In the genomic region with DNA sequence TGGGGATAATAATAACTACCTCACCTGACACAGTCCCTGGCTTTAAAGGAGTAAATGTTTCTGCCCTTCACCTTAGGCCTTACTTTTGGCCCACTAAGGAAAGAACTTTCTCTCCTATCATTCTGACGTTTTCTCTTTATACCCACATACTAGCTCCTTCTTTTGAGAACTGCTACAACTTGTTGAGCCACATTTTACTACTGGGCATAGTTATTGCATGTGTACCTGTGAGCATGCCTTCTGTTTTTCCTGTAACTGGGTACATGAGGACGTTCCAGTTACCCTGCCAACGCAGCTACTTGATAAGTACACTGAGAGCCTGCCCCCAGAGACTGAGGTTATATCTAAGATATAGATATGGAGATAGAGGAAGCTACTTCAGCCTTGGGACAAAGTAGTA, we compare ENCODE assay signal across 1 cellular context.
TF ChIP-seq lines count a peak whose summit lies in the region.

No MANE protein-coding gene starts in this region.

TF ChIP-seq in WTC11, 78 proteins besides CTCF, POLR2A, EP300 and RAD21 (continued from another document):
- TF ChIP-seq FOXP1 (CRISPR knock-in tag; IDR thresholded peaks at IDR 0.05; ENCODE audit: borderline replicate concordance) (no peak), ZNF425 (CRISPR knock-in tag; conservative IDR thresholded peaks at IDR 0.05) (no peak), MYBL2 (CRISPR knock-in tag; IDR thresholded peaks at IDR 0.05) (no peak), NFATC4 (CRISPR knock-in tag; IDR thresholded peaks at IDR 0.05) (no peak), USF2 (CRISPR knock-in tag; IDR thresholded peaks at IDR 0.05) (no peak), MXD4 (CRISPR knock-in tag; IDR thresholded peaks at IDR 0.05; ENCODE audit: borderline replicate concordance) (no peak), JUN (CRISPR knock-in tag; IDR thresholded peaks at IDR 0.05) (no peak), FOXK1 (CRISPR knock-in tag; IDR thresholded peaks at IDR 0.05) (no peak), ZNF263 (CRISPR knock-in tag; IDR thresholded peaks at IDR 0.05; ENCODE audit: low read depth) (no peak), GTF2I (CRISPR knock-in tag; conservative IDR thresholded peaks at IDR 0.05) (no peak), KAT7 (CRISPR knock-in tag; IDR thresholded peaks at IDR 0.05; ENCODE audit: borderline replicate concordance) (no peak)
- TF ChIP-seq, protein P1, sequence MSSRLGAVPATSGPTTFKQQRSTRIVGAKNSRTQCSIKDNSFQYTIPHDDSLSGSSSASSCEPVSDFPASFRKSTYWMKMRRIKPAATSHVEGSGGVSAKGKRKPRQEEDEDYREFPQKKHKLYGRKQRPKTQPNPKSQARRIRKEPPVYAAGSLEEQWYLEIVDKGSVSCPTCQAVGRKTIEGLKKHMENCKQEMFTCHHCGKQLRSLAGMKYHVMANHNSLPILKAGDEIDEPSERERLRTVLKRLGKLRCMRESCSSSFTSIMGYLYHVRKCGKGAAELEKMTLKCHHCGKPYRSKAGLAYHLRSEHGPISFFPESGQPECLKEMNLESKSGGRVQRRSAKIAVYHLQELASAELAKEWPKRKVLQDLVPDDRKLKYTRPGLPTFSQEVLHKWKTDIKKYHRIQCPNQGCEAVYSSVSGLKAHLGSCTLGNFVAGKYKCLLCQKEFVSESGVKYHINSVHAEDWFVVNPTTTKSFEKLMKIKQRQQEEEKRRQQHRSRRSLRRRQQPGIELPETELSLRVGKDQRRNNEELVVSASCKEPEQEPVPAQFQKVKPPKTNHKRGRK (CRISPR knock-in tag; IDR thresholded peaks at IDR 0.05; ENCODE audit: borderline replicate concordance), result no peak
- TF ChIP-seq, protein P2, sequence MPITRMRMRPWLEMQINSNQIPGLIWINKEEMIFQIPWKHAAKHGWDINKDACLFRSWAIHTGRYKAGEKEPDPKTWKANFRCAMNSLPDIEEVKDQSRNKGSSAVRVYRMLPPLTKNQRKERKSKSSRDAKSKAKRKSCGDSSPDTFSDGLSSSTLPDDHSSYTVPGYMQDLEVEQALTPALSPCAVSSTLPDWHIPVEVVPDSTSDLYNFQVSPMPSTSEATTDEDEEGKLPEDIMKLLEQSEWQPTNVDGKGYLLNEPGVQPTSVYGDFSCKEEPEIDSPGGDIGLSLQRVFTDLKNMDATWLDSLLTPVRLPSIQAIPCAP (CRISPR knock-in tag; IDR thresholded peaks at IDR 0.05), result no peak
- TF ChIP-seq, protein P3, sequence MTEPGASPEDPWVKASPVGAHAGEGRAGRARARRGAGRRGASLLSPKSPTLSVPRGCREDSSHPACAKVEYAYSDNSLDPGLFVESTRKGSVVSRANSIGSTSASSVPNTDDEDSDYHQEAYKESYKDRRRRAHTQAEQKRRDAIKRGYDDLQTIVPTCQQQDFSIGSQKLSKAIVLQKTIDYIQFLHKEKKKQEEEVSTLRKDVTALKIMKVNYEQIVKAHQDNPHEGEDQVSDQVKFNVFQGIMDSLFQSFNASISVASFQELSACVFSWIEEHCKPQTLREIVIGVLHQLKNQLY (CRISPR knock-in tag; IDR thresholded peaks at IDR 0.05), result no peak
- TF ChIP-seq, protein P4, sequence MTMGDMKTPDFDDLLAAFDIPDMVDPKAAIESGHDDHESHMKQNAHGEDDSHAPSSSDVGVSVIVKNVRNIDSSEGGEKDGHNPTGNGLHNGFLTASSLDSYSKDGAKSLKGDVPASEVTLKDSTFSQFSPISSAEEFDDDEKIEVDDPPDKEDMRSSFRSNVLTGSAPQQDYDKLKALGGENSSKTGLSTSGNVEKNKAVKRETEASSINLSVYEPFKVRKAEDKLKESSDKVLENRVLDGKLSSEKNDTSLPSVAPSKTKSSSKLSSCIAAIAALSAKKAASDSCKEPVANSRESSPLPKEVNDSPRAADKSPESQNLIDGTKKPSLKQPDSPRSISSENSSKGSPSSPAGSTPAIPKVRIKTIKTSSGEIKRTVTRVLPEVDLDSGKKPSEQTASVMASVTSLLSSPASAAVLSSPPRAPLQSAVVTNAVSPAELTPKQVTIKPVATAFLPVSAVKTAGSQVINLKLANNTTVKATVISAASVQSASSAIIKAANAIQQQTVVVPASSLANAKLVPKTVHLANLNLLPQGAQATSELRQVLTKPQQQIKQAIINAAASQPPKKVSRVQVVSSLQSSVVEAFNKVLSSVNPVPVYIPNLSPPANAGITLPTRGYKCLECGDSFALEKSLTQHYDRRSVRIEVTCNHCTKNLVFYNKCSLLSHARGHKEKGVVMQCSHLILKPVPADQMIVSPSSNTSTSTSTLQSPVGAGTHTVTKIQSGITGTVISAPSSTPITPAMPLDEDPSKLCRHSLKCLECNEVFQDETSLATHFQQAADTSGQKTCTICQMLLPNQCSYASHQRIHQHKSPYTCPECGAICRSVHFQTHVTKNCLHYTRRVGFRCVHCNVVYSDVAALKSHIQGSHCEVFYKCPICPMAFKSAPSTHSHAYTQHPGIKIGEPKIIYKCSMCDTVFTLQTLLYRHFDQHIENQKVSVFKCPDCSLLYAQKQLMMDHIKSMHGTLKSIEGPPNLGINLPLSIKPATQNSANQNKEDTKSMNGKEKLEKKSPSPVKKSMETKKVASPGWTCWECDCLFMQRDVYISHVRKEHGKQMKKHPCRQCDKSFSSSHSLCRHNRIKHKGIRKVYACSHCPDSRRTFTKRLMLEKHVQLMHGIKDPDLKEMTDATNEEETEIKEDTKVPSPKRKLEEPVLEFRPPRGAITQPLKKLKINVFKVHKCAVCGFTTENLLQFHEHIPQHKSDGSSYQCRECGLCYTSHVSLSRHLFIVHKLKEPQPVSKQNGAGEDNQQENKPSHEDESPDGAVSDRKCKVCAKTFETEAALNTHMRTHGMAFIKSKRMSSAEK (CRISPR knock-in tag; IDR thresholded peaks at IDR 0.05; ENCODE audit: borderline replicate concordance), result no peak
- TF ChIP-seq, protein P5, sequence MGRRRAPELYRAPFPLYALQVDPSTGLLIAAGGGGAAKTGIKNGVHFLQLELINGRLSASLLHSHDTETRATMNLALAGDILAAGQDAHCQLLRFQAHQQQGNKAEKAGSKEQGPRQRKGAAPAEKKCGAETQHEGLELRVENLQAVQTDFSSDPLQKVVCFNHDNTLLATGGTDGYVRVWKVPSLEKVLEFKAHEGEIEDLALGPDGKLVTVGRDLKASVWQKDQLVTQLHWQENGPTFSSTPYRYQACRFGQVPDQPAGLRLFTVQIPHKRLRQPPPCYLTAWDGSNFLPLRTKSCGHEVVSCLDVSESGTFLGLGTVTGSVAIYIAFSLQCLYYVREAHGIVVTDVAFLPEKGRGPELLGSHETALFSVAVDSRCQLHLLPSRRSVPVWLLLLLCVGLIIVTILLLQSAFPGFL (CRISPR knock-in tag; IDR thresholded peaks at IDR 0.05; ENCODE audit: borderline replicate concordance), result no peak
- TF ChIP-seq, protein P6, sequence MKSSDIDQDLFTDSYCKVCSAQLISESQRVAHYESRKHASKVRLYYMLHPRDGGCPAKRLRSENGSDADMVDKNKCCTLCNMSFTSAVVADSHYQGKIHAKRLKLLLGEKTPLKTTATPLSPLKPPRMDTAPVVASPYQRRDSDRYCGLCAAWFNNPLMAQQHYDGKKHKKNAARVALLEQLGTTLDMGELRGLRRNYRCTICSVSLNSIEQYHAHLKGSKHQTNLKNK (CRISPR knock-in tag; IDR thresholded peaks at IDR 0.05), result no peak
